Comparison of ENCODE assay signal across 25 cellular contexts in the genomic region with DNA sequence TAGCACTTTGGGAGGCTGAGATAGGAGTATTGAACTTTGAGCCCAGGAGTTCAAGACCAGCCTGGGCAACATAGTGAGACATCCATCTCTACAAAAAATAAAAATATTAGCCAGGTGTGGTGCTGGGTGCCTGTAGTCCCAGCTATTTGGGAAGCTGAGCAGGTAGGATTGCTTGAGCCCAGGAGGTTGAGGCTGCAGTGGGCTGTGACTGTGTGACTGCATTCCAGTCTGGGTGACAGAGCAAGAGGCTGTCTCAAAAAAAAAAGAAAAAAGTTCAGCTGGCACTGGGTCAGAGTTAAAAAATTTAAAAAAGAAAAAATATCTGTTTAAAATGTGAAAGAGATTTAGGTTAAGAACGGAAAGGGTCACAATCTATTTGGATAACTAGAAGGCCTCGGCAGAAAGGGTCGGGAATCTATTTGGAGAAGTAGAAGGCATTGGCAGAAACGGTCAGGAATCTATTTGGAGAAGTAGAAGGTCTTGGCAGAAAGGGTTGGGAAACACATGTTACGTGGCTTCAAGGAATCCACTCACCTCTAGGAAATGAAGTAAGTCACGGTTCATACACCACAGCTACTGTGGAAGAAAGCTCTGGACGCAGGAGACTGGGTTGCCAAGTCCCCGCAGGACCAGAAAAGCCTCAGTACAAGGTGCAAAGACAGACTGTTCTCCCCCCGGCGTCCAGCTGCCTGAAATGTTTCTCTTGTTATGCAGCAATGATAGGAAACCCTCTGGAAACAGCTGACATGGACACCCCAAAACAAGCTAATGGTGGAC. TPM values are rescaled to one million over a fixed set of nuclear protein-coding genes. Genes with fewer than 3 reads are reported as not detected.
A peak's percentile ranks its signal among the peaks of the same experiment; 100 is the strongest.
DNase-seq lines count a peak whose midpoint lies in the region; ATAC-seq, FAIRE-seq and TF ChIP-seq lines count a peak whose summit lies in the region.
"Had no signal": no experiment of that assay in that cellular context is flagged by ENCODE, and none has a peak within 500 bp of the region (broad histone marks: within the 10 kb centered on the region; RNA-seq: fewer than 3 reads in every experiment).

No MANE protein-coding gene starts in this region.

- H3K4me3 ChIP-seq in kidney (ENCODE audit: low read length in 2 of 2) = no peak overlapping the region
- H3K4me3 ChIP-seq: BLaER1, GM23248, MG63, SK-N-MC had no signal

- peaks cover 18% of the 10 kb centered on the region for H3K9me3 Mint-ChIP-seq in activated CD4-positive, alpha-beta T cell treated with anti-CD3 and anti-CD28 coated beads, Interleukin-2, amount 10 ng/mL, durations not matched to agents 24 days and 14 days
- H3K9me3 Mint-ChIP-seq in activated T-cell treated with anti-CD3 and anti-CD28 coated beads, Interleukin-2, amount 50 U/mL, for 4 hours = peaks cover 23% of the 10 kb centered on the region

- H3K27ac ChIP-seq in kidney (ENCODE audit: low read depth in 2 of 2, low read length in 2 of 2) = no peak overlapping the region
- H3K27ac ChIP-seq: BLaER1, GM23248, SK-N-MC had no signal

- H3K4me1 ChIP-seq in kidney (ENCODE audit: control insufficient read depth in 1 of 2, insufficient read depth in 1 of 2, low read depth in 1 of 2, low read length in 2 of 2) = peaks cover 0 to 3% of the 10 kb centered on the region in 2 donors

- DNase-seq in EH (ENCODE audit: low read depth) (peak; percentile 33), astrocyte of the hippocampus (ENCODE audit: low read depth, low spot score) (peak; percentile 23), kidney (peak; percentile 29), renal cortical epithelial cell (ENCODE audit: low read depth) (peak; percentile 3), pons (ENCODE audit: low spot score) (no peak)
- DNase-seq in activated CD4-positive, alpha-beta T cell treated with anti-CD3 and anti-CD28 coated beads, Interleukin-2, amount 10 ng/mL, durations not matched to agents 24 days and 14 days = no peak
- DNase-seq in activated T-cell treated with anti-CD3 and anti-CD28 coated beads, Interleukin-2, amount 50 U/mL, for 4 hours = no peak
- DNase-seq: CD4-positive, CD25-positive, alpha-beta regulatory T cell; GM23248; H7; KG1; MG63; NCI-H1092 treated with DMSO at 0.1 percent for 48 hours; NCI-H146; NCI-H1930; NCI-H2107; NCI-H446; NCI-H524 treated with DMSO at 0.1 percent for 48 hours; NCI-H774; SIG-M5 had no signal

- no peak for ATAC-seq in HG03378 (IDR thresholded peaks at IDR 0.05; ENCODE audit: unreplicated experiment)
- ATAC-seq in activated T-cell treated with anti-CD3 and anti-CD28 coated beads, Interleukin-2, amount 50 U/mL, for 4 hours = no peak

- no peak for TF ChIP-seq CTCF in kidney (IDR thresholded peaks at IDR 0.05; ENCODE audit: borderline replicate concordance, extremely low read depth, insufficient read depth)

- H3K4me3 Mint-ChIP-seq in activated CD4-positive, alpha-beta T cell treated with anti-CD3 and anti-CD28 coated beads, Interleukin-2, amount 10 ng/mL, durations not matched to agents 24 days and 14 days = no peak overlapping the region
- no peak overlapping the region for H3K4me3 Mint-ChIP-seq in activated T-cell treated with anti-CD3 and anti-CD28 coated beads, Interleukin-2, amount 50 U/mL, for 4 hours
- H3K4me3 Mint-ChIP-seq: CD4-positive, CD25-positive, alpha-beta regulatory T cell had no signal

- no peaks in the 10 kb centered on the region for H3K27me3 Mint-ChIP-seq in activated CD4-positive, alpha-beta T cell treated with anti-CD3 and anti-CD28 coated beads, Interleukin-2, amount 10 ng/mL, durations not matched to agents 24 days and 14 days
- H3K27me3 Mint-ChIP-seq in activated T-cell treated with anti-CD3 and anti-CD28 coated beads, Interleukin-2, amount 50 U/mL, for 4 hours (ENCODE audit: low read depth) = no peaks in the 10 kb centered on the region
- H3K27me3 Mint-ChIP-seq: CD4-positive, CD25-positive, alpha-beta regulatory T cell had no signal

- H3K36me3 Mint-ChIP-seq in activated CD4-positive, alpha-beta T cell treated with anti-CD3 and anti-CD28 coated beads, Interleukin-2, amount 10 ng/mL, durations not matched to agents 24 days and 14 days (ENCODE audit: low read depth) = peaks cover 34% of the 10 kb centered on the region
- peaks cover 45% of the 10 kb centered on the region for H3K36me3 Mint-ChIP-seq in activated T-cell treated with anti-CD3 and anti-CD28 coated beads, Interleukin-2, amount 50 U/mL, for 4 hours (ENCODE audit: insufficient read depth)

- H3K9me3 ChIP-seq in kidney (ENCODE audit: control insufficient read depth in 1 of 2, low read length in 2 of 2) = peaks cover 7 to 15% of the 10 kb centered on the region in 2 donors

- H3K27ac Mint-ChIP-seq in activated CD4-positive, alpha-beta T cell treated with anti-CD3 and anti-CD28 coated beads, Interleukin-2, amount 10 ng/mL, durations not matched to agents 24 days and 14 days = no peak overlapping the region

- no peak for FAIRE-seq in kidney (lab: Jason Lieb, UNC)
- FAIRE-seq: GM18507, RCC 7860 had no signal

- H3K9ac ChIP-seq in kidney (ENCODE audit: low read length in 2 of 2) = no peak overlapping the region
- H3K9ac ChIP-seq: BLaER1, GM23248 had no signal

- intact Hi-C loops in kidney (cut with DNase I) = no loop called here
- intact Hi-C loops in activated CD4-positive, alpha-beta T cell treated with anti-CD3 and anti-CD28 coated beads, Interleukin-2, amount 10 ng/mL, durations not matched to agents 24 days and 14 days (cut with micrococcal nuclease) = no loop called here

- peaks cover 3 to 8% of the 10 kb centered on the region in 2 donors for H3K36me3 ChIP-seq in kidney (ENCODE audit: control insufficient read depth in 1 of 2, insufficient read depth in 2 of 2, low read length in 2 of 2)

- H3K4me1 Mint-ChIP-seq in activated CD4-positive, alpha-beta T cell treated with anti-CD3 and anti-CD28 coated beads, Interleukin-2, amount 10 ng/mL, durations not matched to agents 24 days and 14 days = no peaks in the 10 kb centered on the region
- no peaks in the 10 kb centered on the region for H3K4me1 Mint-ChIP-seq in activated T-cell treated with anti-CD3 and anti-CD28 coated beads, Interleukin-2, amount 50 U/mL, for 4 hours (ENCODE audit: low read depth)

RNA-seq across cellular contexts. Expression of gene LMF1, which starts 25.3 kb away (rescaled TPM):
- total RNA-seq in kidney (28.6 TPM), renal cortical epithelial cell (12.7 and 27.6 TPM in 2 replicates)
- 15.4 TPM for polyA plus RNA-seq in kidney (ENCODE audit: insufficient read depth, low read depth, low replicate concordance)
- total RNA-seq in activated CD4-positive, alpha-beta T cell treated with anti-CD3 and anti-CD28 coated beads, Interleukin-2, amount 10 ng/mL, durations not matched to agents 24 days and 14 days = 10.4 and 11.9 TPM in 2 replicates
- 1 to 10 TPM; 7.7 to 9.9 (median 9.3) TPM for total RNA-seq in activated T-cell treated with anti-CD3 and anti-CD28 coated beads, Interleukin-2, amount 50 U/mL, for 4 hours

RNA-seq across cellular contexts. Expression of gene SOX8, which starts 36.1 kb away (rescaled TPM):
- total RNA-seq in kidney (1.0 TPM), renal cortical epithelial cell (0.20 TPM in 1 of 2 replicates, not detected in the other)
- polyA plus RNA-seq in kidney (ENCODE audit: insufficient read depth, low read depth, low replicate concordance) = 0.17 TPM
- total RNA-seq in activated CD4-positive, alpha-beta T cell treated with anti-CD3 and anti-CD28 coated beads, Interleukin-2, amount 10 ng/mL, durations not matched to agents 24 days and 14 days = 0.77 and 0.92 TPM in 2 replicates
- 1 to 10 TPM; 2.6 to 4.0 (median 3.5) TPM for total RNA-seq in activated T-cell treated with anti-CD3 and anti-CD28 coated beads, Interleukin-2, amount 50 U/mL, for 4 hours

Comparison
In these comparisons a context has a peak if more than half of its experiments do, and no peak if none do; other contexts are left out.
1. DNase-seq: peak in EH (single experiment), astrocyte of the hippocampus (single experiment), kidney (single experiment) and renal cortical epithelial cell (single experiment); none in activated CD4-positive, alpha-beta T cell treated with anti-CD3 and anti-CD28 coated beads, Interleukin-2, amount 10 ng/mL, durations not matched to agents 24 days and 14 days (single experiment), activated T-cell treated with anti-CD3 and anti-CD28 coated beads, Interleukin-2, amount 50 U/mL, for 4 hours (single experiment) and pons (single experiment).